In genomic region chr17:1559743-1560581, GRCh38 we compare ENCODE assay signal across 14 cellular contexts. TPM values are rescaled to one million over a fixed set of nuclear protein-coding genes. Genes with fewer than 3 reads are reported as not detected.
DNase-seq lines count a peak whose midpoint lies in the region; ATAC-seq and TF ChIP-seq lines count a peak whose summit lies in the region.
"Had no signal": no experiment of that assay in that cellular context is flagged by ENCODE, and none has a peak within 500 bp of the region (broad histone marks: within the 10 kb centered on the region; RNA-seq: fewer than 3 reads in every experiment).

No MANE protein-coding gene starts in this region.

- CTCF ChIA-PET in CD4-positive, alpha-beta T cell (lab: Charles Lee), result no interaction called here
- CTCF ChIA-PET in WTC11 (lab: Charles Lee), result interaction anchor here (0.8 to 1.3 kb wide), 2 partner anchors 14 to 70 kb away, joined by 4 read pairs; no protein-coding TSS in a partner anchor

- peak overlapping the region; percentile 50 for H3K4me3 Mint-ChIP-seq in CD4-positive, alpha-beta T cell
- H3K4me3 Mint-ChIP-seq in WTC11 (peak overlapping the region; percentile 84), osteocyte (ENCODE audit: unreplicated experiment) (peak overlapping the region; percentile 86)

- no peak for TF ChIP-seq CTCF in CD4-positive, alpha-beta T cell (IDR thresholded peaks at IDR 0.05)
- TF ChIP-seq CTCF in WTC11 (IDR thresholded peaks at IDR 0.05) (no peak), osteocyte (IDR thresholded peaks at IDR 0.05) (no peak)

- POLR2A ChIA-PET in CD4-positive, alpha-beta T cell (lab: Charles Lee), result interaction anchor here (0.5 to 1.2 kb wide), 3 partner anchors 43 to 332 kb away, joined by 3 to 4 read pairs (median 3); partner anchors contain the start of gene INPP5K
- POLR2A ChIA-PET in WTC11 (lab: Charles Lee), result no interaction called here

- peaks cover 30% of the 10 kb centered on the region for H3K36me3 Mint-ChIP-seq in CD4-positive, alpha-beta T cell (ENCODE audit: low read depth)
- no peaks in the 10 kb centered on the region; the same call in 1 of the 2 replicates for H3K36me3 Mint-ChIP-seq in WTC11
- peaks cover 4% of the 10 kb centered on the region for H3K36me3 Mint-ChIP-seq in osteocyte (ENCODE audit: unreplicated experiment)

- no peak for DNase-seq in CD4-positive, alpha-beta T cell
- DNase-seq in WTC11 (ENCODE audit: low spot score) (no peak), foreskin melanocyte (peak; percentile 76), osteocyte (ENCODE audit: extremely low spot score, unreplicated experiment) (no peak), AML-193 (lab: John Stamatoyannopoulos, UW) (no peak), left ventricle myocardium superior (no peak), COR-L47 (lab: John Stamatoyannopoulos, UW) (no peak)
- DNase-seq: activated gamma-delta T cell, foreskin keratinocyte, left ventricle myocardium inferior, NCI-H2029, tibial artery had no signal

- H3K4me1 Mint-ChIP-seq in CD4-positive, alpha-beta T cell (ENCODE audit: low read depth), result peaks cover 31% of the 10 kb centered on the region
- peaks cover 31% of the 10 kb centered on the region for H3K4me1 Mint-ChIP-seq in WTC11
- peaks cover 27% of the 10 kb centered on the region for H3K4me1 Mint-ChIP-seq in osteocyte (ENCODE audit: unreplicated experiment)

- no peaks in the 10 kb centered on the region for H3K27me3 ChIP-seq in CD4-positive, alpha-beta T cell (ENCODE audit: control insufficient read depth, insufficient read depth, low read length)
- H3K27me3 ChIP-seq: foreskin keratinocyte, tibial artery had no signal

- H3K9me3 ChIP-seq in CD4-positive, alpha-beta T cell (ENCODE audit: control insufficient read depth, low read length), result no peaks in the 10 kb centered on the region
- H3K9me3 ChIP-seq: left ventricle myocardium inferior, tibial artery had no signal

- H3K27ac ChIP-seq in CD4-positive, alpha-beta T cell (ENCODE audit: low read depth, low read length), result no peak overlapping the region
- H3K27ac ChIP-seq: foreskin keratinocyte, left ventricle myocardium inferior had no signal

- H3K27ac Mint-ChIP-seq in CD4-positive, alpha-beta T cell, result peak overlapping the region; percentile 65
- H3K27ac Mint-ChIP-seq in WTC11 (peak overlapping the region; percentile 60), osteocyte (ENCODE audit: unreplicated experiment) (no peak overlapping the region)

- intact Hi-C loops in CD4-positive, alpha-beta T cell (cut with DNase I, micrococcal nuclease), result loop anchor here (10.0 kb wide), 2 partner anchors 65 to 485 kb away; partner anchors contain the start of genes OVCA2 (in 1 of the 2) and SLC43A2 (in 1 of the 2)
- intact Hi-C loops in left ventricle myocardium superior (cut with micrococcal nuclease), result no loop called here

- H3K9me3 Mint-ChIP-seq in CD4-positive, alpha-beta T cell, result no peaks in the 10 kb centered on the region
- H3K9me3 Mint-ChIP-seq in WTC11, result no peaks in the 10 kb centered on the region
- no peaks in the 10 kb centered on the region for H3K9me3 Mint-ChIP-seq in osteocyte (ENCODE audit: unreplicated experiment)

- no peak for ATAC-seq in CD4-positive, alpha-beta T cell (ENCODE audit: poor library complexity)
- ATAC-seq in WTC11, result no peak
- ATAC-seq in left ventricle myocardium superior, result no peak
- no peak for ATAC-seq in GM18511 (IDR thresholded peaks at IDR 0.05; ENCODE audit: unreplicated experiment)
- ATAC-seq: foreskin keratinocyte, K562 had no signal

- no peaks in the 10 kb centered on the region for H3K27me3 Mint-ChIP-seq in CD4-positive, alpha-beta T cell
- peaks cover 10% of the 10 kb centered on the region for H3K27me3 Mint-ChIP-seq in WTC11 (ENCODE audit: low read depth)
- H3K27me3 Mint-ChIP-seq in osteocyte (ENCODE audit: unreplicated experiment), result no peaks in the 10 kb centered on the region

TF ChIP-seq in WTC11, 78 proteins besides CTCF, POLR2A, EP300 and RAD21 (continues in another document):
- TF ChIP-seq NR3C1 (CRISPR knock-in tag; conservative IDR thresholded peaks at IDR 0.05; ENCODE audit: low read depth) (no peak), FOXP4 (CRISPR knock-in tag; IDR thresholded peaks at IDR 0.05) (no peak), FOXJ3 (CRISPR knock-in tag; IDR thresholded peaks at IDR 0.05; ENCODE audit: borderline replicate concordance) (no peak), PRDM15 (CRISPR knock-in tag; IDR thresholded peaks at IDR 0.05) (no peak), ZNF138 (CRISPR knock-in tag; conservative IDR thresholded peaks at IDR 0.05) (no peak), STAT6 (CRISPR knock-in tag; conservative IDR thresholded peaks at IDR 0.05; ENCODE audit: low read depth) (no peak), ZNF317 (CRISPR knock-in tag; IDR thresholded peaks at IDR 0.05; ENCODE audit: borderline replicate concordance, low read depth) (no peak), ESRRA (CRISPR knock-in tag; IDR thresholded peaks at IDR 0.05; ENCODE audit: borderline replicate concordance) (no peak), ZSCAN18 (CRISPR knock-in tag; IDR thresholded peaks at IDR 0.05) (no peak)

RNA-seq across cellular contexts. Expression of gene PITPNA, which starts 2.6 kb away (rescaled TPM):
- total RNA-seq in CD4-positive, alpha-beta T cell, result 10 to 100 TPM; 24.5 to 29.0 TPM
- total RNA-seq in WTC11 (2021) (58.3 to 68.4 TPM (median 60.2 TPM) in 3 replicates), osteocyte (65.0 and 71.0 TPM in 2 replicates), left ventricle myocardium superior (52.6 TPM)

RNA-seq across cellular contexts. Expression of gene INPP5K, which starts 43.5 kb away (rescaled TPM):
- total RNA-seq in CD4-positive, alpha-beta T cell, result 100 to 1,000 TPM; 199 to 207 TPM
- total RNA-seq in WTC11 (2021), result 17.1 to 26.8 TPM (median 18.5 TPM) in 3 replicates
- 44.5 and 49.4 TPM in 2 replicates for total RNA-seq in osteocyte
- 39.1 TPM for total RNA-seq in left ventricle myocardium superior
